ENCODE assay signal across 8 cellular contexts in the genomic region with DNA sequence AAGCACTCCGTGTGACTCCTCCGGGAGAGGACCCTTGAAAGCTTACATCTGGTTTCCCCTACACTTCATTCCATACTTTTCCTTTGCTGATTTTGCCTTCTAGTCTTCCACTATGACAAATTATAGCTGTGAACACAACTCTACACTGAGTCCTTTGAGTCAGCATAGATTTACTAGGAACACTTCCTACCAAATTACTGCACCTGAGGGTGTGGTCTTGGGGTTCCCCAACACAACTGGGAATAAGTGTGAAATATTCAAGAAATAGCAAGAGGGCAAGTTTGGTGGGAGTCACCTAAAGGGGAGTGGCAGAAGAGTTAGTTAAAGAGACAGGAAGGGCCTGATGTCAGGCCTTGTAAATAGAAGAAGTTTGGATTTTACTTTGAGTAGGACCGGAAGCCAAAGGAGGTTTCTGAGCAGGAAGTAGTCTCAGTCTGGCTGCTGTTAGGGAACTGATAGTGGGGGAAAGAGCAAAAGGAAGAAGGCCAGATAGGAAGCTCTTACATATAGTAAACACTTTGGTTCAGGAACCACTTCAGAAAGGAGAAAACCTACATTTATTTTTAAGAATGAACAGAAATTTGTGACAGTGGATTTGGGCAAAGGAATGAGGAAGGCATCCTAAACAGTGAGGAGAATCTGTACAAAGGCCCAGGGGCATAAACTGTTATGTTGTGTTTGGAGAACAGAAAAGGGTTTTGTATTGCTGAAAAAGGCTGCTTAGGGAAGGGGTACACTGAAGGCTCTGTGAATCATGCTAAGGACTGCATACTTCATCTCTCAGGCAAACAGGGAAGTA. TPM values are rescaled to one million over a fixed set of nuclear protein-coding genes. Genes with fewer than 3 reads are reported as not detected.
DNase-seq lines count a peak whose midpoint lies in the region; ATAC-seq and TF ChIP-seq lines count a peak whose summit lies in the region.

No MANE protein-coding gene starts in this region.

- H3K79me2 ChIP-seq in DOHH2 (ENCODE audit: control insufficient read depth, low read length), result peaks cover 10% of the 10 kb centered on the region

- in situ Hi-C loops in HAP-1 (cut with MboI; ENCODE audit: low sequenced_read_pairs), result no loop called here

- H3K4me3 Mint-ChIP-seq in endodermal cell (no peak overlapping the region), progenitor cell of endocrine pancreas (ENCODE audit: low read depth) (no peak overlapping the region)

- WGBS in endodermal cell (ENCODE audit: insufficient coverage in 1 of 2, insufficient read length in 1 of 2), 2 experiments, result 91 to 94% methylated on average over 3 of the region's 3 CpGs

- H3K36me3 ChIP-seq in DOHH2 (ENCODE audit: control insufficient read depth, low read length) (peaks cover 71% of the 10 kb centered on the region), endodermal cell (ENCODE audit: control insufficient read depth, insufficient read depth, low read length) (peaks cover 62% of the 10 kb centered on the region), HAP-1 (replicated peaks) (peaks cover 4% of the 10 kb centered on the region; the same call in 1 of the 2 replicates)

- H3K4me1 ChIP-seq in DOHH2 (ENCODE audit: control insufficient read depth, low read length) (peaks cover 20% of the 10 kb centered on the region), endodermal cell (ENCODE audit: control insufficient read depth, insufficient read depth, low read length) (peaks cover 36% of the 10 kb centered on the region), HAP-1 (peaks cover 8% of the 10 kb centered on the region)

- H3K36me3 Mint-ChIP-seq in endodermal cell (ENCODE audit: low read depth) (peaks cover 41% of the 10 kb centered on the region), progenitor cell of endocrine pancreas (ENCODE audit: insufficient read depth) (peaks cover 22% of the 10 kb centered on the region)

- H3K9me3 Mint-ChIP-seq in endodermal cell (peaks cover 4% of the 10 kb centered on the region), progenitor cell of endocrine pancreas (ENCODE audit: low read depth) (no peaks in the 10 kb centered on the region)

- H3K9me2 ChIP-seq in DOHH2 (replicated peaks; ENCODE audit: control insufficient read depth, low read length), result no peaks in the 10 kb centered on the region

- H3K4me3 ChIP-seq in DOHH2 (ENCODE audit: low read length) (peak overlapping the region; percentile 50), endodermal cell (ENCODE audit: low read length) (no peak overlapping the region), HAP-1 (no peak overlapping the region)

- H3K9ac ChIP-seq in endodermal cell (ENCODE audit: extremely low read depth, low read length, poor library complexity, severe bottlenecking), result no peak overlapping the region

- TF ChIP-seq CTCF in DOHH2 (IDR thresholded peaks at IDR 0.05; ENCODE audit: low read depth, low read length, poor library complexity, severe bottlenecking), result no peak
- TF ChIP-seq CTCF in endodermal cell (conservative IDR thresholded peaks at IDR 0.05), result no peak
- no peak for TF ChIP-seq CTCF in progenitor cell of endocrine pancreas (IDR thresholded peaks at IDR 0.05; ENCODE audit: unreplicated experiment)

- DNase-seq in NOMO-1 (lab: John Stamatoyannopoulos, UW; ENCODE audit: unreplicated experiment in 2 of 2) (peak; percentile 78 to 93), endodermal cell (no peak), progenitor cell of endocrine pancreas (ENCODE audit: low spot score, unreplicated experiment) (no peak), HAP-1 (ENCODE audit: low spot score in 2 of 2) (no peak), AG20443 (ENCODE audit: low spot score) (no peak), HuH-7.5 (ENCODE audit: low spot score) (no peak)

- H3K27ac Mint-ChIP-seq in endodermal cell, result peak overlapping the region; percentile 25
- H3K27ac Mint-ChIP-seq in progenitor cell of endocrine pancreas, result peak overlapping the region; percentile 82

- no peaks in the 10 kb centered on the region for H3K27me3 Mint-ChIP-seq in endodermal cell (ENCODE audit: insufficient read depth)
- H3K27me3 Mint-ChIP-seq in progenitor cell of endocrine pancreas, result no peaks in the 10 kb centered on the region

- H3K27ac ChIP-seq in DOHH2 (ENCODE audit: low read depth, low read length) (peak overlapping the region; percentile 77), endodermal cell (ENCODE audit: low read depth, low read length) (peak overlapping the region; percentile 45)

- peak; percentile 58 for ATAC-seq in GM21723 (IDR thresholded peaks at IDR 0.05; ENCODE audit: unreplicated experiment)

- no peaks in the 10 kb centered on the region for H4K20me1 ChIP-seq in DOHH2 (ENCODE audit: control insufficient read depth, insufficient read depth, low read depth, low read length)

- no peaks in the 10 kb centered on the region for H3K27me3 ChIP-seq in DOHH2 (ENCODE audit: control insufficient read depth, low read length)
- H3K27me3 ChIP-seq in endodermal cell (ENCODE audit: control insufficient read depth, insufficient read depth, low read length, poor library complexity, severe bottlenecking), result no peaks in the 10 kb centered on the region
- no peaks in the 10 kb centered on the region for H3K27me3 ChIP-seq in HAP-1 (ENCODE audit: low read depth)

- H3K9me3 ChIP-seq in DOHH2 (ENCODE audit: control insufficient read depth, insufficient read depth, low read length) (no peaks in the 10 kb centered on the region), endodermal cell (ENCODE audit: control insufficient read depth, low read length) (peaks cover 2% of the 10 kb centered on the region), HAP-1 (no peaks in the 10 kb centered on the region)

- peaks cover 4% of the 10 kb centered on the region; the same call in 1 of the 2 replicates for H3F3A ChIP-seq in DOHH2 (ENCODE audit: control insufficient read depth, insufficient read depth)

- peak overlapping the region; percentile 62 for H3K4me2 ChIP-seq in DOHH2 (ENCODE audit: low read length)

- H3K4me1 Mint-ChIP-seq in endodermal cell (peaks cover 78% of the 10 kb centered on the region), progenitor cell of endocrine pancreas (ENCODE audit: low read depth) (peaks cover 61% of the 10 kb centered on the region)

RNA-seq across cellular contexts. Expression of gene SEL1L, which starts 14.3 kb away (rescaled TPM):
- 10 to 100 TPM; 62.9 to 64.0 TPM for total RNA-seq in endodermal cell
- polyA plus RNA-seq in endodermal cell (2013, experiment 1 of 2), result 28.6 TPM
- polyA plus RNA-seq in endodermal cell (2013, experiment 2 of 2), result 28.2 TPM
- total RNA-seq in progenitor cell of endocrine pancreas, result 68.3 and 72.2 TPM in 2 replicates

Comparison
In these comparisons a context has a peak if more than half of its experiments do, and no peak if none do; other contexts are left out.
1. DNase-seq: peak in NOMO-1 (2 of 2); none in endodermal cell (single experiment), progenitor cell of endocrine pancreas (single experiment), HAP-1 (0 of 2), AG20443 (single experiment) and HuH-7.5 (single experiment).